In the genomic region with DNA sequence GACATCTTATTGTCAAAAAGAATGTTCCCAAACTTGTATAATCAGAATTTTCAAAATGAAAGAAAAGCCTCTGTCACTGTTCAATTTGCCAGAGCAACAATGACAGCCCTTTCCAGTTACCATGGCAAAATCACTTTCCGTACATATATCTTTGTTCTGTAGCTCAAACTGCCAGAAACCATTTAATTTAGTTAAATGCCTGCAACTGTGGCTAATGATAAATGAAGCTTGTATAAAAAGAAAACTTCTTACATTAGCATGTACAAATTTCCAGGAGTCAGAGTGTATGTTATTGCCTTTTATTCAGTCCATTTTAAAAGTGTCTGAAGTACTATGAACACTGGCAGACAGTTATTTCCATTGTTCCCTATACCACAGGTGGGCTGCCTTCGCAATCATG, we compare ENCODE assay signal across 17 cellular contexts. TPM values are rescaled to one million over a fixed set of nuclear protein-coding genes. Genes with fewer than 3 reads are reported as not detected.
"Had no signal": no experiment of that assay in that cellular context is flagged by ENCODE, and none has a peak within 500 bp of the region (broad histone marks: within the 10 kb centered on the region; RNA-seq: fewer than 3 reads in every experiment).

No MANE protein-coding gene starts in this region.

- DNase-seq: activated B cell treated with CpG ODN at 0.5 μM for 24 hours; activated CD4-positive, alpha-beta T cell treated with anti-CD3 and anti-CD28 coated beads for 48 hours; activated CD8-positive, alpha-beta T cell treated with anti-CD3 and anti-CD28 coated beads for 36 hours; activated gamma-delta T cell; activated T-cell treated with anti-CD3 and anti-CD28 coated beads, Interleukin-2, amount 50 U/mL, for 48 hours; cortex of kidney; effector CD8-positive, alpha-beta T cell; esophagus squamous epithelium; glutamatergic neuron; mesenchymal stem cell; right cardiac atrium; small intestine; stimulated activated CD4-positive, alpha-beta T cell treated with anti-CD3 and anti-CD28 coated beads, Interleukin-4, amount 100 ng/mL, for 24 hours; stimulated activated naive CD4-positive, alpha-beta T cell had no signal

- ATAC-seq: activated CD8-positive, alpha-beta T cell treated with anti-CD3 and anti-CD28 coated beads for 36 hours; activated naive CD4-positive, alpha-beta T cell treated with anti-CD3 and anti-CD28 coated beads, Interleukin-2, amount 50 U/mL, for 72 hours; right cardiac atrium had no signal

- H3K36me3 ChIP-seq: prostate gland had no signal

- H3K27ac ChIP-seq: esophagus squamous epithelium, prostate gland had no signal

- H3K4me3 ChIP-seq: esophagus squamous epithelium, prostate gland had no signal

- H3K4me1 ChIP-seq: esophagus squamous epithelium, prostate gland had no signal

- H3K27me3 ChIP-seq: esophagus squamous epithelium had no signal

- H3K9me3 ChIP-seq: esophagus squamous epithelium, prostate gland had no signal

RNA-seq across cellular contexts. Expression of a gene that starts 30.4 kb away (rescaled TPM):
- total RNA-seq: endothelial cell of umbilical vein had no signal
